22 cellular contexts compared by ENCODE assay signal in the genomic region with DNA sequence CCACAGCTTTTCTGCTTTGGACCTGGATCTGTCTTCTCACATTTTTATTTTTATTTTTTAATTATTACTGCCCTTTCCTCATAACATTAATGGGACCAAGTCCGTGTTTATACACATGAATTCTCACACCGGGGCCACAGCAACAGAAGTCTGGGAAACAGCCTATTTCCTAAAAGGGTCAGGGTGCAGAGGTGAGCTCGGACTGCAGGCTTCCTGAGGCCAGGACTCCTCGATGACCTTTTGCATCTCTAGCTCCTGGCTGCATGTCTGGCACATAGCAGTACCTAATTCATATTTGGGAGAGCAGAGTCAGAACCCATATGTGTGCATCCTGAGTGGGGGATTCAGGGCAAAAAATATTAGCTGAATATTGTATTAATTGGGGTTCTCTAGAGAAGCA. TPM values are rescaled to one million over a fixed set of nuclear protein-coding genes. Genes with fewer than 3 reads are reported as not detected.
DNase-seq lines count a peak whose midpoint lies in the region; ATAC-seq and TF ChIP-seq lines count a peak whose summit lies in the region.
"Had no signal": no experiment of that assay in that cellular context is flagged by ENCODE, and none has a peak within 500 bp of the region (broad histone marks: within the 10 kb centered on the region; RNA-seq: fewer than 3 reads in every experiment).

No MANE protein-coding gene starts in this region.

- intact Hi-C loops in left ventricle myocardium superior (cut with micrococcal nuclease): no loop called here

- TF ChIP-seq CTCF in right atrium auricular region (IDR thresholded peaks at IDR 0.05): no peak
- no peak for TF ChIP-seq CTCF in VCaP (conservative IDR thresholded peaks at IDR 0.05)

- H3K36me3 ChIP-seq in right atrium auricular region: no peaks in the 10 kb centered on the region
- H3K36me3 ChIP-seq: BE2C, BLaER1 had no signal

- ATAC-seq in left ventricle myocardium superior: no peak
- no peak for ATAC-seq in GM18517 (IDR thresholded peaks at IDR 0.05; ENCODE audit: unreplicated experiment)
- ATAC-seq: GM12878 had no signal

- H3K27me3 ChIP-seq in right atrium auricular region: no peaks in the 10 kb centered on the region
- H3K27me3 ChIP-seq: BE2C, BLaER1 had no signal

- DNase-seq in right atrium auricular region (ENCODE audit: low spot score): peak; percentile 34
- DNase-seq in left ventricle myocardium superior: no peak
- peak; percentile 19 for DNase-seq in ureter (ENCODE audit: low spot score)
- DNase-seq: 8988T; ACHN; BE2C; C1 segment of cervical spinal cord; CD4-positive, alpha-beta memory T cell; CD4-positive, CD25-positive, alpha-beta regulatory T cell; CD8-positive, alpha-beta memory T cell; COR-L47; DMS 273 treated with DMSO at 0.1 percent for 48 hours; DMS153; DMS53; DMS79; DND-41; EL; GDM1 had no signal

- no peaks in the 10 kb centered on the region for H3K9me3 ChIP-seq in right atrium auricular region
- H3K9me3 ChIP-seq: BE2C, BLaER1 had no signal

- H3K4me1 ChIP-seq in right atrium auricular region: no peaks in the 10 kb centered on the region
- H3K4me1 ChIP-seq: BE2C had no signal

- H3K27ac ChIP-seq in right atrium auricular region (no peak overlapping the region), VCaP (peak overlapping the region; percentile 81; the same call in 1 of the 2 replicates)
- H3K27ac ChIP-seq: BLaER1 had no signal

- no peak overlapping the region for H3K4me3 ChIP-seq in right atrium auricular region
- H3K4me3 ChIP-seq: BLaER1, GM12878 had no signal

RNA-seq across cellular contexts. Expression of gene RAB31, which starts 9.6 kb away (rescaled TPM):
- total RNA-seq in right atrium auricular region (10 to 100 TPM in 1 of 2 donors, 1 to 10 TPM in 1; 9.9 to 29.2 TPM), left ventricle myocardium superior (7.6 TPM), ureter (46.0 TPM)
